In genomic region chr15:74610302-74610951, GRCh38 we compare ENCODE assay signal across 1 cellular context.
A peak's percentile ranks its signal among the peaks of the same experiment; 100 is the strongest.
TF ChIP-seq lines count a peak whose summit lies in the region.

No MANE protein-coding gene starts in this region.

TF ChIP-seq in K562, 482 proteins besides CTCF, POLR2A, EP300 and RAD21 (continued from another document and continues in another):
- TF ChIP-seq, protein P1, sequence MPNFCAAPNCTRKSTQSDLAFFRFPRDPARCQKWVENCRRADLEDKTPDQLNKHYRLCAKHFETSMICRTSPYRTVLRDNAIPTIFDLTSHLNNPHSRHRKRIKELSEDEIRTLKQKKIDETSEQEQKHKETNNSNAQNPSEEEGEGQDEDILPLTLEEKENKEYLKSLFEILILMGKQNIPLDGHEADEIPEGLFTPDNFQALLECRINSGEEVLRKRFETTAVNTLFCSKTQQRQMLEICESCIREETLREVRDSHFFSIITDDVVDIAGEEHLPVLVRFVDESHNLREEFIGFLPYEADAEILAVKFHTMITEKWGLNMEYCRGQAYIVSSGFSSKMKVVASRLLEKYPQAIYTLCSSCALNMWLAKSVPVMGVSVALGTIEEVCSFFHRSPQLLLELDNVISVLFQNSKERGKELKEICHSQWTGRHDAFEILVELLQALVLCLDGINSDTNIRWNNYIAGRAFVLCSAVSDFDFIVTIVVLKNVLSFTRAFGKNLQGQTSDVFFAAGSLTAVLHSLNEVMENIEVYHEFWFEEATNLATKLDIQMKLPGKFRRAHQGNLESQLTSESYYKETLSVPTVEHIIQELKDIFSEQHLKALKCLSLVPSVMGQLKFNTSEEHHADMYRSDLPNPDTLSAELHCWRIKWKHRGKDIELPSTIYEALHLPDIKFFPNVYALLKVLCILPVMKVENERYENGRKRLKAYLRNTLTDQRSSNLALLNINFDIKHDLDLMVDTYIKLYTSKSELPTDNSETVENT (CRISPR knock-in tag; IDR thresholded peaks at IDR 0.05) = 0 out of 2 replicates have a peak, but pooled peaks have one; percentile 31
- TF ChIP-seq NEUROD1 (IDR thresholded peaks at IDR 0.05; ENCODE audit: borderline replicate concordance, low read depth, low read length, partially characterized antibody) (peak; percentile 42), KHSRP (IDR thresholded peaks at IDR 0.05) (peak; percentile 76), KLF16 (IDR thresholded peaks at IDR 0.05) (peak; percentile 90), ZNF274 (IDR thresholded peaks at IDR 0.05; ENCODE audit: borderline replicate concordance, low read depth, low read length) (peak; percentile 73; the same call in 1 of the 2 replicates), ZKSCAN1 (IDR thresholded peaks at IDR 0.05; ENCODE audit: low read depth, low read length) (peak; percentile 51; the same call in 1 of the 2 replicates), CAMTA2 (CRISPR knock-in tag; conservative IDR thresholded peaks at IDR 0.05) (no peak), BRF1 (IDR thresholded peaks at IDR 0.05; ENCODE audit: borderline replicate concordance, extremely low read depth, insufficient read length) (no peak), GABPB1 (CRISPR knock-in tag; IDR thresholded peaks at IDR 0.05) (peak; percentile 41), ZNF584 (CRISPR knock-in tag; IDR thresholded peaks at IDR 0.05; ENCODE audit: low read depth) (peak; percentile 90; the same call in 1 of the 2 replicates), ZNF586 (CRISPR knock-in tag; conservative IDR thresholded peaks at IDR 0.05) (no peak), MLLT1 (IDR thresholded peaks at IDR 0.05) (no peak), SMAD4 (CRISPR knock-in tag; conservative IDR thresholded peaks at IDR 0.05) (peak; percentile 98), ESRRB (CRISPR knock-in tag; IDR thresholded peaks at IDR 0.05; ENCODE audit: borderline replicate concordance) (no peak), TBL1XR1 (IDR thresholded peaks at IDR 0.05; ENCODE audit: low read length in 2 of 2) (peak; percentile 59 to 66; a peak in 1 of 4 replicates), CREM (IDR thresholded peaks at IDR 0.05; ENCODE audit: low read depth) (no peak), SAFB2 (IDR thresholded peaks at IDR 0.05; ENCODE audit: borderline replicate concordance, low read depth, low read length, severe bottlenecking) (no peak), HNRNPK (IDR thresholded peaks at IDR 0.05; ENCODE audit: low read depth, low read length, poor library complexity, severe bottlenecking) (no peak), ZNF77 (CRISPR knock-in tag; IDR thresholded peaks at IDR 0.05) (no peak), MCM7 (IDR thresholded peaks at IDR 0.05) (no peak), IFI16 (CRISPR knock-in tag; IDR thresholded peaks at IDR 0.05) (0 out of 2 replicates have a peak, but pooled peaks have one; percentile 49), GTF2A2 (tag; IDR thresholded peaks at IDR 0.05) (no peak), MECOM (CRISPR knock-in tag; IDR thresholded peaks at IDR 0.05) (peak; percentile 58; the same call in 1 of the 2 replicates), DIDO1 (tag; IDR thresholded peaks at IDR 0.05; ENCODE audit: low read depth) (no peak), KAT7 (CRISPR knock-in tag; IDR thresholded peaks at IDR 0.05; ENCODE audit: borderline replicate concordance) (no peak), CC2D1A (IDR thresholded peaks at IDR 0.05) (peak; percentile 97; the same call in 1 of the 2 replicates), CREB1 (IDR thresholded peaks at IDR 0.05) (peak; percentile 68), CREB1 (CRISPR knock-in tag; IDR thresholded peaks at IDR 0.05) (no peak), MTA3 (IDR thresholded peaks at IDR 0.05; ENCODE audit: borderline replicate concordance) (peak; percentile 87), RFX5 (IDR thresholded peaks at IDR 0.05; ENCODE audit: low read depth, low read length) (no peak), TRIM24 (IDR thresholded peaks at IDR 0.05) (peak; percentile 99), PCBP1 (IDR thresholded peaks at IDR 0.05; ENCODE audit: low read depth, low read length, poor library complexity, severe bottlenecking) (no peak), ZNF79 (CRISPR knock-in tag; IDR thresholded peaks at IDR 0.05; ENCODE audit: low read depth) (no peak), ETS1 (conservative IDR thresholded peaks at IDR 0.05; ENCODE audit: control insufficient read depth, low read depth, low read length) (0 out of 2 replicates have a peak, but pooled peaks have one; percentile 83), JUN (IDR thresholded peaks at IDR 0.05; ENCODE audit: borderline replicate concordance, low read depth, low read length) (no peak), JUN (CRISPR knock-in tag; IDR thresholded peaks at IDR 0.05; ENCODE audit: borderline replicate concordance) (no peak), CBX2 (IDR thresholded peaks at IDR 0.05; ENCODE audit: insufficient read depth, low read length, poor library complexity, severe bottlenecking) (no peak), ZNF311 (CRISPR knock-in tag; IDR thresholded peaks at IDR 0.05) (0 out of 2 replicates have a peak, but pooled peaks have one; percentile 40), ATF1 (CRISPR knock-in tag; IDR thresholded peaks at IDR 0.05) (no peak), ATF1 (tag; IDR thresholded peaks at IDR 0.05) (peak; percentile 57), NFXL1 (CRISPR knock-in tag; IDR thresholded peaks at IDR 0.05) (0 out of 2 replicates have a peak, but pooled peaks have one; percentile 62), HSF4 (CRISPR knock-in tag; IDR thresholded peaks at IDR 0.05; ENCODE audit: borderline replicate concordance) (no peak), PTBP1 (IDR thresholded peaks at IDR 0.05; ENCODE audit: low read depth, low read length) (peak; percentile 63; the same call in 1 of the 2 replicates), POLR2G (IDR thresholded peaks at IDR 0.05; ENCODE audit: low read depth, low read length) (0 out of 2 replicates have a peak, but pooled peaks have one; percentile 12), TAF1 (IDR thresholded peaks at IDR 0.05; ENCODE audit: control insufficient read depth, extremely low read depth, insufficient read depth, low read length, severe bottlenecking) (peak; percentile 43), HDGF (IDR thresholded peaks at IDR 0.05) (no peak), NFRKB (IDR thresholded peaks at IDR 0.05; ENCODE audit: low read depth) (no peak), DPF2 (IDR thresholded peaks at IDR 0.05) (peak; percentile 90), ZNF324 (CRISPR knock-in tag; IDR thresholded peaks at IDR 0.05) (peak; percentile 69), ETV6 (IDR thresholded peaks at IDR 0.05; ENCODE audit: borderline replicate concordance in 1 of 2, low read depth in 2 of 2, low read length in 1 of 2) (no peak), ETV6 (CRISPR knock-in tag; IDR thresholded peaks at IDR 0.05; ENCODE audit: borderline replicate concordance) (no peak), ZBTB1 (CRISPR knock-in tag; IDR thresholded peaks at IDR 0.05; ENCODE audit: borderline replicate concordance, low read depth) (no peak), ARID1B (IDR thresholded peaks at IDR 0.05) (peak; percentile 98), GATAD2B (IDR thresholded peaks at IDR 0.05; ENCODE audit: borderline replicate concordance) (peak; percentile 86), SUPT5H (IDR thresholded peaks at IDR 0.05) (no peak), ZNF699 (CRISPR knock-in tag; IDR thresholded peaks at IDR 0.05; ENCODE audit: insufficient replicate concordance) (no peak), SP1 (CRISPR knock-in tag; IDR thresholded peaks at IDR 0.05) (peak; percentile 83), RUNX1 (IDR thresholded peaks at IDR 0.05; ENCODE audit: low read depth) (0 out of 2 replicates have a peak, but pooled peaks have one; percentile 78), ZNF778 (CRISPR knock-in tag; IDR thresholded peaks at IDR 0.05) (no peak), PPARD (CRISPR knock-in tag; IDR thresholded peaks at IDR 0.05) (peak; percentile 32; the same call in 1 of the 2 replicates), ZNF197 (CRISPR knock-in tag; IDR thresholded peaks at IDR 0.05; ENCODE audit: low read depth) (peak; percentile 67; the same call in 1 of the 2 replicates)
- TF ChIP-seq, protein P2, sequence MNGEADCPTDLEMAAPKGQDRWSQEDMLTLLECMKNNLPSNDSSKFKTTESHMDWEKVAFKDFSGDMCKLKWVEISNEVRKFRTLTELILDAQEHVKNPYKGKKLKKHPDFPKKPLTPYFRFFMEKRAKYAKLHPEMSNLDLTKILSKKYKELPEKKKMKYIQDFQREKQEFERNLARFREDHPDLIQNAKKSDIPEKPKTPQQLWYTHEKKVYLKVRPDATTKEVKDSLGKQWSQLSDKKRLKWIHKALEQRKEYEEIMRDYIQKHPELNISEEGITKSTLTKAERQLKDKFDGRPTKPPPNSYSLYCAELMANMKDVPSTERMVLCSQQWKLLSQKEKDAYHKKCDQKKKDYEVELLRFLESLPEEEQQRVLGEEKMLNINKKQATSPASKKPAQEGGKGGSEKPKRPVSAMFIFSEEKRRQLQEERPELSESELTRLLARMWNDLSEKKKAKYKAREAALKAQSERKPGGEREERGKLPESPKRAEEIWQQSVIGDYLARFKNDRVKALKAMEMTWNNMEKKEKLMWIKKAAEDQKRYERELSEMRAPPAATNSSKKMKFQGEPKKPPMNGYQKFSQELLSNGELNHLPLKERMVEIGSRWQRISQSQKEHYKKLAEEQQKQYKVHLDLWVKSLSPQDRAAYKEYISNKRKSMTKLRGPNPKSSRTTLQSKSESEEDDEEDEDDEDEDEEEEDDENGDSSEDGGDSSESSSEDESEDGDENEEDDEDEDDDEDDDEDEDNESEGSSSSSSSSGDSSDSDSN (IDR thresholded peaks at IDR 0.05; ENCODE audit: borderline replicate concordance in 1 of 2, low read depth in 2 of 2, low read length in 2 of 2) = 0 out of 4 replicates have a peak, but pooled peaks of 1 of the 2 experiments have one; percentile 30
- TF ChIP-seq, protein P3, sequence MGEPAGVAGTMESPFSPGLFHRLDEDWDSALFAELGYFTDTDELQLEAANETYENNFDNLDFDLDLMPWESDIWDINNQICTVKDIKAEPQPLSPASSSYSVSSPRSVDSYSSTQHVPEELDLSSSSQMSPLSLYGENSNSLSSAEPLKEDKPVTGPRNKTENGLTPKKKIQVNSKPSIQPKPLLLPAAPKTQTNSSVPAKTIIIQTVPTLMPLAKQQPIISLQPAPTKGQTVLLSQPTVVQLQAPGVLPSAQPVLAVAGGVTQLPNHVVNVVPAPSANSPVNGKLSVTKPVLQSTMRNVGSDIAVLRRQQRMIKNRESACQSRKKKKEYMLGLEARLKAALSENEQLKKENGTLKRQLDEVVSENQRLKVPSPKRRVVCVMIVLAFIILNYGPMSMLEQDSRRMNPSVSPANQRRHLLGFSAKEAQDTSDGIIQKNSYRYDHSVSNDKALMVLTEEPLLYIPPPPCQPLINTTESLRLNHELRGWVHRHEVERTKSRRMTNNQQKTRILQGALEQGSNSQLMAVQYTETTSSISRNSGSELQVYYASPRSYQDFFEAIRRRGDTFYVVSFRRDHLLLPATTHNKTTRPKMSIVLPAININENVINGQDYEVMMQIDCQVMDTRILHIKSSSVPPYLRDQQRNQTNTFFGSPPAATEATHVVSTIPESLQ (CRISPR knock-in tag; IDR thresholded peaks at IDR 0.05) = no peak
- TF ChIP-seq, protein P4, sequence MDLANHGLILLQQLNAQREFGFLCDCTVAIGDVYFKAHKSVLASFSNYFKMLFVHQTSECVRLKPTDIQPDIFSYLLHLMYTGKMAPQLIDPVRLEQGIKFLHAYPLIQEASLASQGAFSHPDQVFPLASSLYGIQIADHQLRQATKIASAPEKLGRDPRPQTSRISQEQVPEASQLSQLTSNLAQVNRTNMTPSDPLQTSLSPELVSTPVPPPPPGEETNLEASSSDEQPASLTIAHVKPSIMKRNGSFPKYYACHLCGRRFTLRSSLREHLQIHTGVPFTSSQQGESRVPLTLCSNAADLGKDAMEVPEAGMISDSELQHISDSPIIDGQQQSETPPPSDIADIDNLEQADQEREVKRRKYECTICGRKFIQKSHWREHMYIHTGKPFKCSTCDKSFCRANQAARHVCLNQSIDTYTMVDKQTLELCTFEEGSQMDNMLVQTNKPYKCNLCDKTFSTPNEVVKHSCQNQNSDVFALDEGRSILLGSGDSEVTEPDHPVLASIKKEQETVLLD (IDR thresholded peaks at IDR 0.05) = 0 out of 2 replicates have a peak, but pooled peaks have one; percentile 36
